2 cellular contexts compared by ENCODE assay signal in the genomic region with DNA sequence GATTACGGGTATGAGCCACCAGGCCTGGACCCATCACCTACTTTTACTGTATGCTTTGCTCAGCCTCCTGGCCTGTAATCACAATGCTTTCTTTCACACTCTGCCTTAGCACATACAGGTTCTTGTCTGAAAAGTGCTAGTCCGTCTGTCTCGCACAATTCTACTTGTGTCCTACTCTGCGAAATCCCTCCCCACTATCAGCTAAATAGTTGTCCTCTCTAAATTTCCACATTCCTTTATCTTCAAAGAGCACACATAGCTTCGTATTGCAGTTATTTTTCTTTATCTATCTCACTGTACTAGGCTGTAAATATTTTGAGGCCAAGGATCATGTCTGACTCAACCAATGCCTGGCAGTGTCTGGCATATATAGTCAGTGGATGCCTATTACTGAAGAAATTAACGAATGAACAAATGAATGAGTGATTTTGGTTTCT.
TF ChIP-seq lines count a peak whose summit lies in the region.

No MANE protein-coding gene starts in this region.

TF ChIP-seq in SK-N-SH treated with all-trans-retinoic acid at 6 μM for 48 hours, 23 proteins besides CTCF, POLR2A, EP300 and RAD21:
- TF ChIP-seq, protein P1, sequence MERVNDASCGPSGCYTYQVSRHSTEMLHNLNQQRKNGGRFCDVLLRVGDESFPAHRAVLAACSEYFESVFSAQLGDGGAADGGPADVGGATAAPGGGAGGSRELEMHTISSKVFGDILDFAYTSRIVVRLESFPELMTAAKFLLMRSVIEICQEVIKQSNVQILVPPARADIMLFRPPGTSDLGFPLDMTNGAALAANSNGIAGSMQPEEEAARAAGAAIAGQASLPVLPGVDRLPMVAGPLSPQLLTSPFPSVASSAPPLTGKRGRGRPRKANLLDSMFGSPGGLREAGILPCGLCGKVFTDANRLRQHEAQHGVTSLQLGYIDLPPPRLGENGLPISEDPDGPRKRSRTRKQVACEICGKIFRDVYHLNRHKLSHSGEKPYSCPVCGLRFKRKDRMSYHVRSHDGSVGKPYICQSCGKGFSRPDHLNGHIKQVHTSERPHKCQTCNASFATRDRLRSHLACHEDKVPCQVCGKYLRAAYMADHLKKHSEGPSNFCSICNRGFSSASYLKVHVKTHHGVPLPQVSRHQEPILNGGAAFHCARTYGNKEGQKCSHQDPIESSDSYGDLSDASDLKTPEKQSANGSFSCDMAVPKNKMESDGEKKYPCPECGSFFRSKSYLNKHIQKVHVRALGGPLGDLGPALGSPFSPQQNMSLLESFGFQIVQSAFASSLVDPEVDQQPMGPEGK (CRISPR knock-in tag; IDR thresholded peaks at IDR 0.05; ENCODE audit: borderline replicate concordance), result no peak
- TF ChIP-seq ARNTL (CRISPR knock-in tag; IDR thresholded peaks at IDR 0.05; ENCODE audit: borderline replicate concordance, low read depth), result no peak
- TF ChIP-seq ESRRG (CRISPR knock-in tag; IDR thresholded peaks at IDR 0.05), result no peak
- no peak for TF ChIP-seq BACH2 (CRISPR knock-in tag; IDR thresholded peaks at IDR 0.05; ENCODE audit: borderline replicate concordance)
- no peak for TF ChIP-seq RARB (CRISPR knock-in tag; IDR thresholded peaks at IDR 0.05)
- TF ChIP-seq ZFP3 (CRISPR knock-in tag; IDR thresholded peaks at IDR 0.05), result no peak
- TF ChIP-seq, protein P2, sequence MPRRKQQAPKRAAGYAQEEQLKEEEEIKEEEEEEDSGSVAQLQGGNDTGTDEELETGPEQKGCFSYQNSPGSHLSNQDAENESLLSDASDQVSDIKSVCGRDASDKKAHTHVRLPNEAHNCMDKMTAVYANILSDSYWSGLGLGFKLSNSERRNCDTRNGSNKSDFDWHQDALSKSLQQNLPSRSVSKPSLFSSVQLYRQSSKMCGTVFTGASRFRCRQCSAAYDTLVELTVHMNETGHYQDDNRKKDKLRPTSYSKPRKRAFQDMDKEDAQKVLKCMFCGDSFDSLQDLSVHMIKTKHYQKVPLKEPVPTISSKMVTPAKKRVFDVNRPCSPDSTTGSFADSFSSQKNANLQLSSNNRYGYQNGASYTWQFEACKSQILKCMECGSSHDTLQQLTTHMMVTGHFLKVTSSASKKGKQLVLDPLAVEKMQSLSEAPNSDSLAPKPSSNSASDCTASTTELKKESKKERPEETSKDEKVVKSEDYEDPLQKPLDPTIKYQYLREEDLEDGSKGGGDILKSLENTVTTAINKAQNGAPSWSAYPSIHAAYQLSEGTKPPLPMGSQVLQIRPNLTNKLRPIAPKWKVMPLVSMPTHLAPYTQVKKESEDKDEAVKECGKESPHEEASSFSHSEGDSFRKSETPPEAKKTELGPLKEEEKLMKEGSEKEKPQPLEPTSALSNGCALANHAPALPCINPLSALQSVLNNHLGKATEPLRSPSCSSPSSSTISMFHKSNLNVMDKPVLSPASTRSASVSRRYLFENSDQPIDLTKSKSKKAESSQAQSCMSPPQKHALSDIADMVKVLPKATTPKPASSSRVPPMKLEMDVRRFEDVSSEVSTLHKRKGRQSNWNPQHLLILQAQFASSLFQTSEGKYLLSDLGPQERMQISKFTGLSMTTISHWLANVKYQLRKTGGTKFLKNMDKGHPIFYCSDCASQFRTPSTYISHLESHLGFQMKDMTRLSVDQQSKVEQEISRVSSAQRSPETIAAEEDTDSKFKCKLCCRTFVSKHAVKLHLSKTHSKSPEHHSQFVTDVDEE (CRISPR knock-in tag; IDR thresholded peaks at IDR 0.05), result no peak
- TF ChIP-seq TOX (CRISPR knock-in tag; IDR thresholded peaks at IDR 0.05; ENCODE audit: borderline replicate concordance), result no peak
- TF ChIP-seq OSR1 (CRISPR knock-in tag; IDR thresholded peaks at IDR 0.05), result no peak
TF ChIP-seq in SK-N-SH treated with all-trans-retinoic acid at 6 μM for 48 hours: peak in this region for 0.

TF ChIP-seq in H1, 55 proteins besides CTCF, POLR2A, EP300 and RAD21:
- TF ChIP-seq SUZ12 (IDR thresholded peaks at IDR 0.05; ENCODE audit: low read length), result no peak
- no peak for TF ChIP-seq TAF7 (optimal IDR thresholded peaks at IDR 0.05; ENCODE audit: borderline replicate concordance, low read depth, low read length)
- no peak for TF ChIP-seq FOSL1 (IDR thresholded peaks at IDR 0.05; ENCODE audit: insufficient read depth, low read depth, low read length)
